ENCODE assay signal across 9 cellular contexts in genomic region chr20:31712564-31713311, GRCh38. TPM values are rescaled to one million over a fixed set of nuclear protein-coding genes. Genes with fewer than 3 reads are reported as not detected.
DNase-seq lines count a peak whose midpoint lies in the region; ATAC-seq and TF ChIP-seq lines count a peak whose summit lies in the region.
"Had no signal": no experiment of that assay in that cellular context is flagged by ENCODE, and none has a peak within 500 bp of the region (broad histone marks: within the 10 kb centered on the region; RNA-seq: fewer than 3 reads in every experiment).

No MANE protein-coding gene starts in this region.

- H3K4me1 ChIP-seq in ACC112 (ENCODE audit: control insufficient read depth, insufficient read depth, low read length, unreplicated experiment) (peaks cover 87% of the 10 kb centered on the region), adrenal gland (replicated peaks in 1 of 2) (peaks cover 69 to 88% of the 10 kb centered on the region in 2 donors), heart left ventricle (peaks cover 36 to 100% (median 92%) of the 10 kb centered on the region in 12 donors), parathyroid adenoma (peaks cover 33% of the 10 kb centered on the region)

- H3K4me3 Mint-ChIP-seq in HFFc6, result peak overlapping the region; percentile 87
- H3K4me3 Mint-ChIP-seq: naive B cell had no signal

- H3K27ac ChIP-seq in ACC112 (ENCODE audit: low read depth, low read length) (peak overlapping the region; percentile 99), adrenal gland (peak overlapping the region; percentile 23 to 95 (median 90)), heart left ventricle (peak overlapping the region; percentile 97 to 100 (median 98)), parathyroid adenoma (peak overlapping the region; percentile 83)

- peaks cover 4% of the 10 kb centered on the region for H3K27me3 Mint-ChIP-seq in HFFc6 (ENCODE audit: insufficient read depth)
- H3K27me3 Mint-ChIP-seq: naive B cell had no signal

- 13 to 27% (median 19%) methylated on average over 7 to 8 of the region's 8 CpGs for WGBS in adrenal gland, 4 donors
- WGBS in heart left ventricle, 4 donors, result 2 to 14% (median 9%) methylated on average over 8 of the region's 8 CpGs

- peak overlapping the region; percentile 10 for H3K4me2 ChIP-seq in parathyroid adenoma (ENCODE audit: low read length)

- peaks cover 74% of the 10 kb centered on the region for H3K36me3 Mint-ChIP-seq in HFFc6 (ENCODE audit: low read depth)

- peak; percentile 49 for DNase-seq in HFFc6
- peak; percentile 68 to 95 (median 86) for DNase-seq in adrenal gland
- peak; percentile 80 to 94 (median 88) for DNase-seq in heart left ventricle
- no peak for DNase-seq in 8988T
- DNase-seq: naive B cell had no signal

- H2AFZ ChIP-seq in ACC112 (ENCODE audit: low read length, unreplicated experiment), result no peak overlapping the region
- H2AFZ ChIP-seq in parathyroid adenoma, result no peak overlapping the region

- H3K4me3 ChIP-seq in ACC112 (ENCODE audit: low read depth, low read length), result peak overlapping the region; percentile 68
- H3K4me3 ChIP-seq in adrenal gland, result peak overlapping the region in 1 of 4 donors; percentile 26
- H3K4me3 ChIP-seq in heart left ventricle, result peak overlapping the region in 10 of 12 donors; percentile 2 to 46 (median 34)
- H3K4me3 ChIP-seq in parathyroid adenoma (ENCODE audit: low read depth, low read length), result no peak overlapping the region

- no peak for TF ChIP-seq CTCF in HFFc6 (IDR thresholded peaks at IDR 0.05)
- no peak for TF ChIP-seq CTCF in adrenal gland (IDR thresholded peaks at IDR 0.05)
- no peak for TF ChIP-seq CTCF in heart left ventricle (IDR thresholded peaks at IDR 0.05)
- TF ChIP-seq CTCF in parathyroid adenoma (IDR thresholded peaks at IDR 0.05), result no peak

- TF ChIP-seq POLR2A in adrenal gland (IDR thresholded peaks at IDR 0.05) (peak in 1 of 2 donors; percentile 65), heart left ventricle (IDR thresholded peaks at IDR 0.05) (no peak)

- H3K9ac ChIP-seq in parathyroid adenoma, result no peak overlapping the region

- H3K9me3 ChIP-seq in adrenal gland (replicated peaks in 1 of 3) (no peaks in the 10 kb centered on the region), heart left ventricle (no peaks in the 10 kb centered on the region), parathyroid adenoma (ENCODE audit: control insufficient read depth, low read length) (no peaks in the 10 kb centered on the region)

- peaks cover 82% of the 10 kb centered on the region for H3K4me1 Mint-ChIP-seq in HFFc6 (ENCODE audit: low read depth)

- H3K27me3 ChIP-seq in ACC112 (ENCODE audit: insufficient read depth, low read length) (no peaks in the 10 kb centered on the region), adrenal gland (no peaks in the 10 kb centered on the region), heart left ventricle (no peaks in the 10 kb centered on the region), parathyroid adenoma (ENCODE audit: control insufficient read depth, insufficient read depth, low read length) (no peaks in the 10 kb centered on the region)

- peaks cover 60% of the 10 kb centered on the region for H3K36me3 ChIP-seq in ACC112 (ENCODE audit: insufficient read depth, low read length)
- peaks cover 0 to 13% of the 10 kb centered on the region in 2 donors for H3K36me3 ChIP-seq in adrenal gland (replicated peaks in 1 of 2)
- peaks cover 0 to 74% (median 23%) of the 10 kb centered on the region in 9 donors for H3K36me3 ChIP-seq in heart left ventricle
- no peaks in the 10 kb centered on the region for H3K36me3 ChIP-seq in parathyroid adenoma (ENCODE audit: control insufficient read depth, insufficient read depth, low read length)

- peaks cover 90% of the 10 kb centered on the region for H3K79me2 ChIP-seq in ACC112 (ENCODE audit: control insufficient read depth, insufficient read depth, low read length, unreplicated experiment)
- H3K79me2 ChIP-seq in parathyroid adenoma, result peaks cover 18% of the 10 kb centered on the region

- intact Hi-C loops in adrenal gland (cut with DNase I), result no loop called here
- intact Hi-C loops in heart left ventricle (cut with DNase I), result loop anchor here in 4 of 10 donors (2.0 to 10.0 kb wide), 3 partner anchors 35 to 138 kb away; no protein-coding TSS in a partner anchor

- H3K9me3 Mint-ChIP-seq in HFFc6, result no peaks in the 10 kb centered on the region
- H3K9me3 Mint-ChIP-seq: naive B cell had no signal

- ATAC-seq in heart left ventricle, result peak; percentile 90 to 94 (median 92)
- ATAC-seq in GM19467 (IDR thresholded peaks at IDR 0.05; ENCODE audit: unreplicated experiment), result no peak
- ATAC-seq in HG03439 (IDR thresholded peaks at IDR 0.05; ENCODE audit: unreplicated experiment), result no peak

- peak overlapping the region; percentile 99 for H3K27ac Mint-ChIP-seq in HFFc6

RNA-seq across cellular contexts. Expression of gene BCL2L1, which starts 9.9 kb away (rescaled TPM):
- total RNA-seq in HFFc6 (2021; fragmentation: NEBNext Ultra II Directional; extraction: Animal tissue kit (Norgen Biotek cat#: 25700)), result 100 to 1,000 TPM; 111 to 122 (median 117) TPM
- total RNA-seq in adrenal gland (100 to 1,000 TPM in 2 of 8 donors, 10 to 100 TPM in 6; 53.8 to 143 (median 84.6) TPM), heart left ventricle (100 to 1,000 TPM in 1 of 9 donors, 10 to 100 TPM in 8; 32.2 to 176 (median 62.6) TPM)
- polyA plus RNA-seq in adrenal gland (10 to 100 TPM; 40.2 to 67.9 (median 40.8) TPM), heart left ventricle (100 to 1,000 TPM in 1 of 2 donors, 10 to 100 TPM in 1; 43.1 to 217 TPM)

RNA-seq across cellular contexts. Expression of gene TPX2, which starts 26.4 kb away (rescaled TPM):
- total RNA-seq in HFFc6 (2021; fragmentation: NEBNext Ultra II Directional; extraction: Animal tissue kit (Norgen Biotek cat#: 25700)), result 100 to 1,000 TPM in 4 of 6 experiments, 10 to 100 TPM in 2; 51.0 to 117 (median 107) TPM
- total RNA-seq in adrenal gland, result 1 to 10 TPM; 2.1 to 3.4 (median 2.5) TPM
- polyA plus RNA-seq in adrenal gland, result 1 to 10 TPM in 1 of 3 donors, under 1 TPM in 2; 0.40 to 3.7 (median 0.57) TPM
- total RNA-seq in heart left ventricle, result 10 to 100 TPM in 1 of 9 donors, 1 to 10 TPM in 3, under 1 TPM in 5; 0.38 to 15.2 (median 0.77) TPM
- under 1 TPM; 0.04 to 0.97 TPM for polyA plus RNA-seq in heart left ventricle

Comparison
In these comparisons a context has a peak if more than half of its experiments do, and no peak if none do; other contexts are left out.
1. ATAC-seq: peak in heart left ventricle (4 of 4); none in GM19467 (single experiment) and HG03439 (single experiment).
2. Peak in every context shown above with its lines, with median percentiles within 50 percentile points of each other: H3K27ac ChIP-seq.